In the genomic region with DNA sequence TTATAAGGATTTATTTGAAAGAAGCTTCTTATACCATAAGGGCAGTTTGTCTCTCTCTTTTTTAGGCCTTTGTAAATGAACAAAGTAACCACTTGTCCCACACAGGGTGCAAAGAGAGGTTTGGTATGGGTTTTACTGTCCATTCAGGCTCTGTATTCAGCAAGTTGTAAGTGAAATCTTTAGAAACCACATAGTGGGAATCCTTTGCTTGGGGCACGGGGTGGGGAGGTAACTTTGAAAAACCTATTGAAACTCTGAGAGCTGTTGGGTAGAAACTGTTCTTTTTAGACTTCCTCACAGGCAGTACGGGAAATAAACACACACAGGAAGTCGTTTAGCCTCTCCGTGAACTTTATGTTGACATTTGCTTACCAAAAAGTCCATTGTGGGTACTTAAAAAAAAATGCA, we compare ENCODE assay signal across 12 cellular contexts.
DNase-seq lines count a peak whose midpoint lies in the region; ATAC-seq and TF ChIP-seq lines count a peak whose summit lies in the region.
"Had no signal": no experiment of that assay in that cellular context is flagged by ENCODE, and none has a peak within 500 bp of the region (broad histone marks: within the 10 kb centered on the region; RNA-seq: fewer than 3 reads in every experiment).

No MANE protein-coding gene starts in this region.

- intact Hi-C loops in activated CD4-positive, alpha-beta memory T cell treated with anti-CD3 and anti-CD28 coated beads for 36 hours (cut with micrococcal nuclease) = no loop called here

- no peak overlapping the region for H3K4me3 Mint-ChIP-seq in GM23338
- H3K4me3 Mint-ChIP-seq in activated CD4-positive, alpha-beta memory T cell treated with anti-CD3 and anti-CD28 coated beads for 36 hours = no peak overlapping the region
- H3K4me3 Mint-ChIP-seq: dendritic cell treated with granulocyte-macrophage colony-stimulating factor and Interleukin-4, amounts not matched to agents 40 ng/mL and 50 ng/mL, for 4 days had no signal

- H3K27ac ChIP-seq in ACC112 (ENCODE audit: low read depth, low read length) = peak overlapping the region; percentile 84
- H3K27ac ChIP-seq in GM23338 (ENCODE audit: low read depth) = no peak overlapping the region
- H3K27ac ChIP-seq: WERI-Rb-1 had no signal

- TF ChIP-seq CTCF in GM23338 (conservative IDR thresholded peaks at IDR 0.05; ENCODE audit: low read depth in 2 of 2) = no peak

- no peaks in the 10 kb centered on the region for H4K20me1 ChIP-seq in GM23338 (replicated peaks; ENCODE audit: insufficient read depth)

- no peaks in the 10 kb centered on the region for H3K9me2 ChIP-seq in GM23338 (ENCODE audit: insufficient read depth)

- H3K4me3 ChIP-seq in ACC112 (ENCODE audit: low read depth, low read length) (peak overlapping the region; percentile 41; the same call in 1 of the 2 replicates), GM23338 (no peak overlapping the region)

- CTCF ChIA-PET in activated CD4-positive, alpha-beta memory T cell treated with anti-CD3 and anti-CD28 coated beads for 36 hours (lab: Charles Lee) = no interaction called here

- no peak for DNase-seq in GM23338 (ENCODE audit: low spot score)
- DNase-seq in activated CD4-positive, alpha-beta memory T cell treated with anti-CD3 and anti-CD28 coated beads for 36 hours = no peak
- DNase-seq in left kidney (ENCODE audit: low read depth, low spot score) = peak; percentile 32
- DNase-seq in NCI-H1105 (lab: John Stamatoyannopoulos, UW) = no peak
- DNase-seq in cerebellar nuclear complex (lab: John Stamatoyannopoulos, UW) = no peak
- no peak for DNase-seq in NCI-H526 treated with DMSO at 0.1 percent for 48 hours (lab: John Stamatoyannopoulos, UW)
- DNase-seq: COR-L47, NCI-H1092 treated with DMSO at 0.1 percent for 48 hours, WERI-Rb-1 had no signal

- H2AFZ ChIP-seq in ACC112 (ENCODE audit: low read length, unreplicated experiment) (peak overlapping the region; percentile 81), GM23338 (0 out of 2 replicates have a peak overlapping the region, but pooled peaks have one; percentile 24)

- H3K36me3 ChIP-seq in ACC112 (ENCODE audit: insufficient read depth, low read length) (no peaks in the 10 kb centered on the region), GM23338 (ENCODE audit: insufficient read depth) (no peaks in the 10 kb centered on the region)
- H3K36me3 ChIP-seq: WERI-Rb-1 had no signal

- H3K4me1 Mint-ChIP-seq in GM23338 = peaks cover 21% of the 10 kb centered on the region
- H3K4me1 Mint-ChIP-seq in activated CD4-positive, alpha-beta memory T cell treated with anti-CD3 and anti-CD28 coated beads for 36 hours (ENCODE audit: low read depth) = peaks cover 9% of the 10 kb centered on the region

- H3K27me3 Mint-ChIP-seq in GM23338 (ENCODE audit: insufficient read depth, low read depth, poor library complexity) = no peaks in the 10 kb centered on the region
- H3K27me3 Mint-ChIP-seq in activated CD4-positive, alpha-beta memory T cell treated with anti-CD3 and anti-CD28 coated beads for 36 hours = no peaks in the 10 kb centered on the region
- H3K27me3 Mint-ChIP-seq: dendritic cell treated with granulocyte-macrophage colony-stimulating factor and Interleukin-4, amounts not matched to agents 40 ng/mL and 50 ng/mL, for 4 days had no signal

- H3K4me2 ChIP-seq in GM23338 = no peak overlapping the region

- H3K27ac Mint-ChIP-seq in GM23338 = peak overlapping the region; percentile 34; the same call in 1 of the 2 replicates
- H3K27ac Mint-ChIP-seq in activated CD4-positive, alpha-beta memory T cell treated with anti-CD3 and anti-CD28 coated beads for 36 hours = peak overlapping the region; percentile 14
- H3K27ac Mint-ChIP-seq: dendritic cell treated with granulocyte-macrophage colony-stimulating factor and Interleukin-4, amounts not matched to agents 40 ng/mL and 50 ng/mL, for 4 days had no signal

- H3F3A ChIP-seq in GM23338 (replicated peaks; ENCODE audit: low read depth) = no peaks in the 10 kb centered on the region

- no peaks in the 10 kb centered on the region; the same call in 2 of the 3 replicates for H3K9me3 Mint-ChIP-seq in GM23338
- peaks cover 2% of the 10 kb centered on the region for H3K9me3 Mint-ChIP-seq in activated CD4-positive, alpha-beta memory T cell treated with anti-CD3 and anti-CD28 coated beads for 36 hours
- H3K9me3 Mint-ChIP-seq: dendritic cell treated with granulocyte-macrophage colony-stimulating factor and Interleukin-4, amounts not matched to agents 40 ng/mL and 50 ng/mL, for 4 days had no signal

- H3K27me3 ChIP-seq in ACC112 (ENCODE audit: insufficient read depth, low read length) = no peaks in the 10 kb centered on the region
- no peaks in the 10 kb centered on the region for H3K27me3 ChIP-seq in GM23338 (ENCODE audit: insufficient read depth)

- H3K79me2 ChIP-seq in ACC112 (ENCODE audit: control insufficient read depth, insufficient read depth, low read length, unreplicated experiment) (no peaks in the 10 kb centered on the region), GM23338 (replicated peaks; ENCODE audit: insufficient read depth) (no peaks in the 10 kb centered on the region)

- no peak for ATAC-seq in GM23338
- no peak for ATAC-seq in HG03378 (IDR thresholded peaks at IDR 0.05; ENCODE audit: unreplicated experiment)

- H3K4me1 ChIP-seq in ACC112 (ENCODE audit: control insufficient read depth, insufficient read depth, low read length, unreplicated experiment) (peaks cover 17% of the 10 kb centered on the region), GM23338 (ENCODE audit: insufficient read depth) (peaks cover 28% of the 10 kb centered on the region; the same call in 1 of the 2 replicates)

- POLR2A ChIA-PET in activated CD4-positive, alpha-beta memory T cell treated with anti-CD3 and anti-CD28 coated beads for 36 hours (lab: Charles Lee) = no interaction called here

- H3K36me3 Mint-ChIP-seq in GM23338 (ENCODE audit: low read depth) = no peaks in the 10 kb centered on the region; the same call in 2 of the 3 replicates
- H3K36me3 Mint-ChIP-seq in activated CD4-positive, alpha-beta memory T cell treated with anti-CD3 and anti-CD28 coated beads for 36 hours = no peaks in the 10 kb centered on the region

TF ChIP-seq in GM23338, 12 proteins besides CTCF, POLR2A, EP300 and RAD21 (continues in another document):
- TF ChIP-seq, protein P1, sequence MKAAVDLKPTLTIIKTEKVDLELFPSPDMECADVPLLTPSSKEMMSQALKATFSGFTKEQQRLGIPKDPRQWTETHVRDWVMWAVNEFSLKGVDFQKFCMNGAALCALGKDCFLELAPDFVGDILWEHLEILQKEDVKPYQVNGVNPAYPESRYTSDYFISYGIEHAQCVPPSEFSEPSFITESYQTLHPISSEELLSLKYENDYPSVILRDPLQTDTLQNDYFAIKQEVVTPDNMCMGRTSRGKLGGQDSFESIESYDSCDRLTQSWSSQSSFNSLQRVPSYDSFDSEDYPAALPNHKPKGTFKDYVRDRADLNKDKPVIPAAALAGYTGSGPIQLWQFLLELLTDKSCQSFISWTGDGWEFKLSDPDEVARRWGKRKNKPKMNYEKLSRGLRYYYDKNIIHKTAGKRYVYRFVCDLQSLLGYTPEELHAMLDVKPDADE (IDR thresholded peaks at IDR 0.05) = no peak
- TF ChIP-seq POLR2AphosphoS5 (IDR thresholded peaks at IDR 0.05; ENCODE audit: low read depth) (no peak), EZH2 (IDR thresholded peaks at IDR 0.05; ENCODE audit: low read depth, unreplicated experiment) (no peak), ZNF331 (CRISPR knock-in tag; IDR thresholded peaks at IDR 0.05; ENCODE audit: low read depth) (no peak), CREB1 (CRISPR knock-in tag; IDR thresholded peaks at IDR 0.05; ENCODE audit: low read depth) (no peak), STAT1 (IDR thresholded peaks at IDR 0.05; ENCODE audit: unreplicated experiment) (no peak), EZH2phosphoT487 (IDR thresholded peaks at IDR 0.05; ENCODE audit: unreplicated experiment) (no peak), NANOG (IDR thresholded peaks at IDR 0.05; ENCODE audit: borderline replicate concordance) (no peak), JUNB (IDR thresholded peaks at IDR 0.05; ENCODE audit: unreplicated experiment) (no peak)
- TF ChIP-seq, protein P2, sequence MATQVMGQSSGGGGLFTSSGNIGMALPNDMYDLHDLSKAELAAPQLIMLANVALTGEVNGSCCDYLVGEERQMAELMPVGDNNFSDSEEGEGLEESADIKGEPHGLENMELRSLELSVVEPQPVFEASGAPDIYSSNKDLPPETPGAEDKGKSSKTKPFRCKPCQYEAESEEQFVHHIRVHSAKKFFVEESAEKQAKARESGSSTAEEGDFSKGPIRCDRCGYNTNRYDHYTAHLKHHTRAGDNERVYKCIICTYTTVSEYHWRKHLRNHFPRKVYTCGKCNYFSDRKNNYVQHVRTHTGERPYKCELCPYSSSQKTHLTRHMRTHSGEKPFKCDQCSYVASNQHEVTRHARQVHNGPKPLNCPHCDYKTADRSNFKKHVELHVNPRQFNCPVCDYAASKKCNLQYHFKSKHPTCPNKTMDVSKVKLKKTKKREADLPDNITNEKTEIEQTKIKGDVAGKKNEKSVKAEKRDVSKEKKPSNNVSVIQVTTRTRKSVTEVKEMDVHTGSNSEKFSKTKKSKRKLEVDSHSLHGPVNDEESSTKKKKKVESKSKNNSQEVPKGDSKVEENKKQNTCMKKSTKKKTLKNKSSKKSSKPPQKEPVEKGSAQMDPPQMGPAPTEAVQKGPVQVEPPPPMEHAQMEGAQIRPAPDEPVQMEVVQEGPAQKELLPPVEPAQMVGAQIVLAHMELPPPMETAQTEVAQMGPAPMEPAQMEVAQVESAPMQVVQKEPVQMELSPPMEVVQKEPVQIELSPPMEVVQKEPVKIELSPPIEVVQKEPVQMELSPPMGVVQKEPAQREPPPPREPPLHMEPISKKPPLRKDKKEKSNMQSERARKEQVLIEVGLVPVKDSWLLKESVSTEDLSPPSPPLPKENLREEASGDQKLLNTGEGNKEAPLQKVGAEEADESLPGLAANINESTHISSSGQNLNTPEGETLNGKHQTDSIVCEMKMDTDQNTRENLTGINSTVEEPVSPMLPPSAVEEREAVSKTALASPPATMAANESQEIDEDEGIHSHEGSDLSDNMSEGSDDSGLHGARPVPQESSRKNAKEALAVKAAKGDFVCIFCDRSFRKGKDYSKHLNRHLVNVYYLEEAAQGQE (IDR thresholded peaks at IDR 0.05; ENCODE audit: unreplicated experiment) = no peak
